In the genomic region with DNA sequence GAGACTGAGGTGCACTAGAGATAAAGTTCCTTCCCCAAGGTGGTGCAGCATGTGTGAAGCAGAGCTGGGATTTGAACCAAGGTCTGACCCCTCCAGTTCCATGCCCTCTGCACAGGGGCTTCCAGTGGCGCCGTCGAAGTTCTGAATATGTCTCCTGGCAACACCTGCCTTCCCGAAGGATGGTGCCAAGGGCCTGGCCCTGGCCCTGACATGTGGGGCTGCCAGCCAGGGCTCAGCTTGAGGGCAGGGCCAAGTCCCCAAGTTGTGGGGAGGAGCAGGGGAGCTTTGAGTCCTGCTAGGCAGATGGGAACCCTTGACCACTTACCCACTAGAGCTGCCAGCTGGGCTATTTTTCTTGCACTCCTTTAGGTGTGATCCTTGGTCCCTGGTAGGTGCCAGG, we compare ENCODE assay signal across 21 cellular contexts. TPM values are rescaled to one million over a fixed set of nuclear protein-coding genes. Genes with fewer than 3 reads are reported as not detected.
DNase-seq lines count a peak whose midpoint lies in the region; ATAC-seq and TF ChIP-seq lines count a peak whose summit lies in the region.
"Had no signal": no experiment of that assay in that cellular context is flagged by ENCODE, and none has a peak within 500 bp of the region (broad histone marks: within the 10 kb centered on the region; RNA-seq: fewer than 3 reads in every experiment).

No MANE protein-coding gene starts in this region.

- CTCF ChIA-PET in CD4-positive, alpha-beta T cell (lab: Charles Lee) = no interaction called here

- H3K4me3 ChIP-seq in esophagus muscularis mucosa (no peak overlapping the region), neuronal stem cell (ENCODE audit: low read length in 2 of 2) (no peak overlapping the region), thoracic aorta (no peak overlapping the region), adrenal gland (no peak overlapping the region)
- H3K4me3 ChIP-seq: GM23248, K562, MG63, PC-9 had no signal

- no peak overlapping the region for H3K4ac ChIP-seq in neuronal stem cell (ENCODE audit: low read length)

- H2BK15ac ChIP-seq in neuronal stem cell (ENCODE audit: low read length) = no peak overlapping the region

- H3K4me1 Mint-ChIP-seq in CD4-positive, alpha-beta T cell (ENCODE audit: low read depth) = peaks cover 52% of the 10 kb centered on the region

- no peak overlapping the region for H2AFZ ChIP-seq in neuronal stem cell (ENCODE audit: low read length)
- H2AFZ ChIP-seq: GM23248, PC-9 had no signal

- H3K18ac ChIP-seq in neuronal stem cell (ENCODE audit: low read length) = no peak overlapping the region

- H3K4me1 ChIP-seq in esophagus muscularis mucosa (peaks cover 43 to 100% (median 98%) of the 10 kb centered on the region in 4 donors), neuronal stem cell (ENCODE audit: control insufficient read depth in 2 of 2, insufficient read depth in 1 of 2, low read depth in 1 of 2, low read length in 2 of 2) (peaks cover 0 to 18% of the 10 kb centered on the region in 2 donors), thoracic aorta (ENCODE audit: control insufficient read depth in 1 of 2, low read depth in 2 of 2) (peaks cover 45 to 87% of the 10 kb centered on the region in 2 donors), adrenal gland (replicated peaks in 1 of 2) (peaks cover 0 to 9% of the 10 kb centered on the region in 2 donors)

- H3K4me3 Mint-ChIP-seq in CD4-positive, alpha-beta T cell = no peak overlapping the region
- H3K4me3 Mint-ChIP-seq: H9, HFFc6 had no signal

- H3K9me3 Mint-ChIP-seq in CD4-positive, alpha-beta T cell = no peaks in the 10 kb centered on the region
- H3K9me3 Mint-ChIP-seq: H9, HFFc6 had no signal

- intact Hi-C loops in CD4-positive, alpha-beta T cell (cut with DNase I, micrococcal nuclease) = no loop called here
- intact Hi-C loops in esophagus muscularis mucosa (cut with DNase I) = no loop called here
- intact Hi-C loops in adrenal gland (cut with DNase I) = no loop called here

- H3K27ac Mint-ChIP-seq in CD4-positive, alpha-beta T cell = peak overlapping the region; percentile 74
- H3K27ac Mint-ChIP-seq: HFFc6 had no signal

- no peak for TF ChIP-seq POLR2A in esophagus muscularis mucosa (IDR thresholded peaks at IDR 0.05; ENCODE audit: low read depth)
- no peak for TF ChIP-seq POLR2A in adrenal gland (IDR thresholded peaks at IDR 0.05)

- POLR2A ChIA-PET in CD4-positive, alpha-beta T cell (lab: Charles Lee) = interaction anchor here (1.2 kb wide), 1 partner anchor 15 kb away, joined by 3 read pairs; no protein-coding TSS in a partner anchor

- peaks cover 4% of the 10 kb centered on the region for H3K36me3 Mint-ChIP-seq in CD4-positive, alpha-beta T cell (ENCODE audit: low read depth)

- DNase-seq in CD4-positive, alpha-beta T cell = no peak
- DNase-seq in esophagus muscularis mucosa (ENCODE audit: extremely low spot score) (no peak), neuronal stem cell (ENCODE audit: low spot score) (no peak), thoracic aorta (ENCODE audit: low spot score) (no peak), adrenal gland (no peak), NCI-H1105 (lab: John Stamatoyannopoulos, UW) (no peak)
- DNase-seq: DMS79, GM23248, H9, HFFc6, MG63, NCI-H1048, NCI-H1436, NCI-H1930, NCI-H69, PC-9, RPMI8226, SHP77 had no signal

- peak overlapping the region; percentile 64 for H2AK5ac ChIP-seq in neuronal stem cell (ENCODE audit: low read depth, low read length)

- H2BK5ac ChIP-seq in neuronal stem cell (ENCODE audit: low read length) = no peak overlapping the region

- no peak for ATAC-seq in CD4-positive, alpha-beta T cell (ENCODE audit: poor library complexity)
- ATAC-seq in thoracic aorta (ENCODE audit: insufficient number of reproducible peaks, low FRiP score, low read depth) (no peak), GM18511 (IDR thresholded peaks at IDR 0.05; ENCODE audit: unreplicated experiment) (no peak)
- ATAC-seq: K562 had no signal

- H3K36me3 ChIP-seq in esophagus muscularis mucosa (no peaks in the 10 kb centered on the region), neuronal stem cell (replicated peaks in 1 of 2; ENCODE audit: control insufficient read depth in 2 of 2, insufficient read depth in 2 of 2, low read length in 2 of 2) (no peaks in the 10 kb centered on the region), thoracic aorta (peaks cover 2% of the 10 kb centered on the region), adrenal gland (replicated peaks in 1 of 2) (no peaks in the 10 kb centered on the region)
- H3K36me3 ChIP-seq: MG63 had no signal

- no peaks in the 10 kb centered on the region for H3K79me1 ChIP-seq in neuronal stem cell (ENCODE audit: low read depth, low read length)

- peak overlapping the region; percentile 51 for H3K23ac ChIP-seq in neuronal stem cell (ENCODE audit: low read depth, low read length, poor library complexity)

- TF ChIP-seq EP300 in esophagus muscularis mucosa (IDR thresholded peaks at IDR 0.05) = no peak

- H3K9ac ChIP-seq in neuronal stem cell (ENCODE audit: low read depth, low read length, poor library complexity) = no peak overlapping the region
- H3K9ac ChIP-seq: GM23248 had no signal

- no peak overlapping the region for H4K8ac ChIP-seq in neuronal stem cell (ENCODE audit: low read depth, low read length)

- WGBS in esophagus muscularis mucosa = no CpG with 5 or more reads among the region's 4 CpGs
- no CpG with 5 or more reads among the region's 4 CpGs for WGBS in neuronal stem cell (ENCODE audit: extremely low coverage in 2 of 2, insufficient read length in 2 of 2, insufficient replicate concordance in 1 of 2), 2 donors
- 47 to 54% (median 49%) methylated on average over 4 of the region's 4 CpGs; no CpG with 5 or more reads in 1 of the 4 donors for WGBS in adrenal gland, 4 donors

- H3K14ac ChIP-seq in neuronal stem cell (ENCODE audit: low read length) = no peak overlapping the region

- H2BK120ac ChIP-seq in neuronal stem cell (ENCODE audit: low read depth, low read length) = no peak overlapping the region

- H3K9me3 ChIP-seq in CD4-positive, alpha-beta T cell (ENCODE audit: control insufficient read depth, low read length) = no peaks in the 10 kb centered on the region
- no peaks in the 10 kb centered on the region for H3K9me3 ChIP-seq in esophagus muscularis mucosa
- H3K9me3 ChIP-seq in neuronal stem cell (replicated peaks in 1 of 2; ENCODE audit: control insufficient read depth in 2 of 2, insufficient read depth in 1 of 2, low read depth in 1 of 2, low read length in 2 of 2) = no peaks in the 10 kb centered on the region
- H3K9me3 ChIP-seq in thoracic aorta = no peaks in the 10 kb centered on the region
- no peaks in the 10 kb centered on the region for H3K9me3 ChIP-seq in adrenal gland (replicated peaks in 1 of 3)
- H3K9me3 ChIP-seq: MG63 had no signal

- H3K27me3 ChIP-seq in CD4-positive, alpha-beta T cell (ENCODE audit: control insufficient read depth, insufficient read depth, low read length) = no peaks in the 10 kb centered on the region
- H3K27me3 ChIP-seq in esophagus muscularis mucosa = no peaks in the 10 kb centered on the region
- no peaks in the 10 kb centered on the region for H3K27me3 ChIP-seq in neuronal stem cell (ENCODE audit: control insufficient read depth in 3 of 3, insufficient read depth in 3 of 3, low read depth in 1 of 3, low read length in 3 of 3)
- H3K27me3 ChIP-seq in thoracic aorta (replicated peaks; ENCODE audit: insufficient read depth) = no peaks in the 10 kb centered on the region
- H3K27me3 ChIP-seq in adrenal gland = no peaks in the 10 kb centered on the region
- H3K27me3 ChIP-seq: MG63 had no signal

- H3K27me3 Mint-ChIP-seq in CD4-positive, alpha-beta T cell = no peaks in the 10 kb centered on the region

- no peak for TF ChIP-seq CTCF in CD4-positive, alpha-beta T cell (IDR thresholded peaks at IDR 0.05)
- no peak for TF ChIP-seq CTCF in esophagus muscularis mucosa (IDR thresholded peaks at IDR 0.05)
- TF ChIP-seq CTCF in thoracic aorta (IDR thresholded peaks at IDR 0.05) = no peak
- no peak for TF ChIP-seq CTCF in adrenal gland (IDR thresholded peaks at IDR 0.05)

- H3K4me2 ChIP-seq in neuronal stem cell (ENCODE audit: insufficient read depth, low read length, poor library complexity, severe bottlenecking) = no peak overlapping the region
- H3K4me2 ChIP-seq: PC-9 had no signal

- no peak overlapping the region for H2BK12ac ChIP-seq in neuronal stem cell (ENCODE audit: low read length)

- H4K91ac ChIP-seq in neuronal stem cell (ENCODE audit: low read depth, low read length, poor library complexity) = no peak overlapping the region

- H3K27ac ChIP-seq in CD4-positive, alpha-beta T cell (ENCODE audit: low read depth, low read length) = no peak overlapping the region
- H3K27ac ChIP-seq in esophagus muscularis mucosa (replicated peaks in 1 of 4) (peak overlapping the region; percentile 85 to 92 (median 88)), neuronal stem cell (replicated peaks; ENCODE audit: low read length) (no peak overlapping the region), thoracic aorta (peak overlapping the region; percentile 91 to 92), adrenal gland (no peak overlapping the region)
- H3K27ac ChIP-seq: C4-2B, GM23248, PC-9 had no signal

RNA-seq across cellular contexts. Expression of gene NKD1, which starts 56.4 kb away (rescaled TPM):
- 1 to 10 TPM; 6.1 to 9.8 TPM for total RNA-seq in CD4-positive, alpha-beta T cell
- total RNA-seq in esophagus muscularis mucosa (10 to 100 TPM; 37.1 to 87.8 (median 54.1) TPM), thoracic aorta (10 to 100 TPM; 30.2 to 41.7 TPM), adrenal gland (1 to 10 TPM; 1.6 to 8.9 (median 7.2) TPM)
- 1.4 TPM for polyA plus RNA-seq in neuronal stem cell (2013, experiment 1 of 2)
- 1.7 TPM for polyA plus RNA-seq in neuronal stem cell (2013, experiment 2 of 2)
- 1 to 10 TPM in 2 of 3 donors, under 1 TPM in 1; 0.84 to 1.8 (median 1.2) TPM for polyA plus RNA-seq in adrenal gland
- total RNA-seq: GM23248, HFFc6 had no signal
- polyA plus RNA-seq: GM23248 had no signal

Comparison
In these comparisons a context has a peak if more than half of its experiments do, and no peak if none do; other contexts are left out.
1. H3K27ac ChIP-seq: peak in esophagus muscularis mucosa (4 of 4) and thoracic aorta (2 of 2); none in CD4-positive, alpha-beta T cell (single experiment), neuronal stem cell (single experiment) and adrenal gland (0 of 5).